In the genomic region with DNA sequence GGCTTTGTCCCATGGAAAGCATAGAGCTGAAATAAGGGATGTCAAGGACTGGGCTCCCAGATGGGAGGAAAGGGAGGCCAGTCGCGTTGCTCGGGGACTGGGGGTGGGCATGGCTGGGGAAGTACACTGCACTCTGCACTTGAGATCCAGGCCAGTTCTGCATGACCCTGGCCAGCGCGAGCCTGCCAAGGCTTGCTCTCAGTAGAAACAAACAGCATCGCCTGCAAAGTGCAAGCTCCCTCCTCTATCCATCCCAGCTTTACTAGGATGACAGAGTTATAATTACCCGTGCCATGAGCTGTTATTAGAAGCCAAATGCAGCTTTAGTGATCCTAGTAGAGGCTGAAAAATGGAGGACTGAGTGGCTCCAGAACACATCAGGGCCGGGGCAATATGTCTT, we compare ENCODE assay signal across 17 cellular contexts. TPM values are rescaled to one million over a fixed set of nuclear protein-coding genes. Genes with fewer than 3 reads are reported as not detected.
DNase-seq lines count a peak whose midpoint lies in the region; ATAC-seq and TF ChIP-seq lines count a peak whose summit lies in the region.
"Had no signal": no experiment of that assay in that cellular context is flagged by ENCODE, and none has a peak within 500 bp of the region (broad histone marks: within the 10 kb centered on the region; RNA-seq: fewer than 3 reads in every experiment).

No MANE protein-coding gene starts in this region.

- no peaks in the 10 kb centered on the region for H3K79me2 ChIP-seq in parathyroid adenoma

- H3K4me3 ChIP-seq in heart left ventricle (no peak overlapping the region), parathyroid adenoma (ENCODE audit: low read depth, low read length) (no peak overlapping the region), uterus (no peak overlapping the region), spleen (no peak overlapping the region)

- intact Hi-C loops in heart left ventricle (cut with DNase I) (loop anchor here in 1 of 10 donors (5.0 kb wide), 1 partner anchor 39 kb away; no protein-coding TSS in a partner anchor), uterus (cut with DNase I; ENCODE audit: low total_unique reads) (loop anchor here (10.0 kb wide), 1 partner anchor 47 kb away; the partner anchor contains the start of gene PDCD4), spleen (cut with DNase I; ENCODE audit: low total_unique reads) (no loop called here)

- no peaks in the 10 kb centered on the region for H3K9me3 Mint-ChIP-seq in brain
- H3K9me3 Mint-ChIP-seq: activated CD4-positive, alpha-beta memory T cell treated with anti-CD3 and anti-CD28 coated beads, Interleukin-2, amount 10 ng/mL, durations not matched to agents 7 days and 5 days; activated naive CD8-positive, alpha-beta T cell treated with anti-CD3 and anti-CD28 coated beads for 36 hours; nephron progenitor cell; stimulated activated naive CD8-positive, alpha-beta T cell treated with anti-CD3 and anti-CD28 coated beads, Interleukin-15, Interleukin-2, amounts not matched to agents 100 ng/mL and 50 ng/mL, for 24 hours had no signal

- H3K27me3 Mint-ChIP-seq in brain, result no peaks in the 10 kb centered on the region
- H3K27me3 Mint-ChIP-seq: activated CD4-positive, alpha-beta memory T cell treated with anti-CD3 and anti-CD28 coated beads, Interleukin-2, amount 10 ng/mL, durations not matched to agents 7 days and 5 days; activated naive CD8-positive, alpha-beta T cell treated with anti-CD3 and anti-CD28 coated beads for 36 hours; B cell; stimulated activated naive CD8-positive, alpha-beta T cell treated with anti-CD3 and anti-CD28 coated beads, Interleukin-15, Interleukin-2, amounts not matched to agents 100 ng/mL and 50 ng/mL, for 24 hours had no signal

- H3K27me3 ChIP-seq in heart left ventricle (no peaks in the 10 kb centered on the region), parathyroid adenoma (ENCODE audit: control insufficient read depth, insufficient read depth, low read length) (no peaks in the 10 kb centered on the region), uterus (no peaks in the 10 kb centered on the region), spleen (replicated peaks in 1 of 7) (no peaks in the 10 kb centered on the region)

- no peak overlapping the region for H3K9ac ChIP-seq in parathyroid adenoma

- peak; percentile 72 to 89 (median 80) for ATAC-seq in heart left ventricle

- H3K4me3 Mint-ChIP-seq in brain, result no peak overlapping the region
- H3K4me3 Mint-ChIP-seq: activated CD4-positive, alpha-beta memory T cell treated with anti-CD3 and anti-CD28 coated beads, Interleukin-2, amount 10 ng/mL, durations not matched to agents 7 days and 5 days; activated naive CD8-positive, alpha-beta T cell treated with anti-CD3 and anti-CD28 coated beads for 36 hours; B cell; nephron progenitor cell; stimulated activated naive CD8-positive, alpha-beta T cell treated with anti-CD3 and anti-CD28 coated beads, Interleukin-15, Interleukin-2, amounts not matched to agents 100 ng/mL and 50 ng/mL, for 24 hours had no signal

- H3K4me1 ChIP-seq in heart left ventricle (peaks cover 0 to 62% (median 9%) of the 10 kb centered on the region in 12 donors), parathyroid adenoma (peaks cover 57% of the 10 kb centered on the region), uterus (peaks cover 0 to 12% of the 10 kb centered on the region in 2 donors), spleen (peaks cover 0 to 29% (median 10%) of the 10 kb centered on the region in 6 donors)

- 45 to 57% (median 51%) methylated on average over 8 of the region's 8 CpGs for WGBS in heart left ventricle, 4 donors
- WGBS in spleen, 5 donors, result 65 to 86% (median 73%) methylated on average over 8 of the region's 8 CpGs

- TF ChIP-seq POLR2A in heart left ventricle (IDR thresholded peaks at IDR 0.05), result no peak
- TF ChIP-seq POLR2A in uterus (IDR thresholded peaks at IDR 0.05), result no peak
- TF ChIP-seq POLR2A in spleen (IDR thresholded peaks at IDR 0.05), result no peak

- peaks cover 85% of the 10 kb centered on the region for H3K4me1 Mint-ChIP-seq in brain
- H3K4me1 Mint-ChIP-seq: activated CD4-positive, alpha-beta memory T cell treated with anti-CD3 and anti-CD28 coated beads, Interleukin-2, amount 10 ng/mL, durations not matched to agents 7 days and 5 days had no signal

- H3K27ac ChIP-seq in heart left ventricle, result peak overlapping the region in 7 of 12 donors; percentile 7 to 85 (median 32)
- H3K27ac ChIP-seq in parathyroid adenoma, result peak overlapping the region; percentile 96
- H3K27ac ChIP-seq in uterus, result peak overlapping the region; percentile 58 to 94
- no peak overlapping the region for H3K27ac ChIP-seq in spleen

- peak overlapping the region in 4 of 5 experiments; percentile 66 to 99 (median 94) for H3K27ac Mint-ChIP-seq in brain
- H3K27ac Mint-ChIP-seq: activated CD4-positive, alpha-beta memory T cell treated with anti-CD3 and anti-CD28 coated beads, Interleukin-2, amount 10 ng/mL, durations not matched to agents 7 days and 5 days; activated naive CD8-positive, alpha-beta T cell treated with anti-CD3 and anti-CD28 coated beads for 36 hours; B cell; nephron progenitor cell had no signal

- peak overlapping the region; percentile 61 for H2AFZ ChIP-seq in parathyroid adenoma

- no peaks in the 10 kb centered on the region for H3K36me3 Mint-ChIP-seq in brain
- H3K36me3 Mint-ChIP-seq: activated naive CD8-positive, alpha-beta T cell treated with anti-CD3 and anti-CD28 coated beads for 36 hours had no signal

- H3K36me3 ChIP-seq in heart left ventricle (peaks cover 0 to 86% (median 11%) of the 10 kb centered on the region in 9 donors), parathyroid adenoma (ENCODE audit: control insufficient read depth, insufficient read depth, low read length) (no peaks in the 10 kb centered on the region), uterus (no peaks in the 10 kb centered on the region), spleen (no peaks in the 10 kb centered on the region)

- TF ChIP-seq CTCF in brain (conservative IDR thresholded peaks at IDR 0.05) (no peak), heart left ventricle (IDR thresholded peaks at IDR 0.05) (no peak), parathyroid adenoma (IDR thresholded peaks at IDR 0.05) (no peak), uterus (IDR thresholded peaks at IDR 0.05) (no peak), spleen (IDR thresholded peaks at IDR 0.05 in 8 of 11, conservative IDR thresholded peaks at IDR 0.05 in 3 of 11) (no peak)

- no peak overlapping the region for H3K4me2 ChIP-seq in parathyroid adenoma (ENCODE audit: low read length)

- DNase-seq in heart left ventricle, result peak in 2 of 5 donors; percentile 42 to 66
- no peak for DNase-seq in uterus
- DNase-seq in spleen, result no peak
- no peak for DNase-seq in SHP77 (lab: John Stamatoyannopoulos, UW)
- no peak for DNase-seq in activated CD4-positive, alpha-beta T cell treated with anti-CD3 and anti-CD28 coated beads, Interleukin-2, amount 50 U/mL, for 48 hours
- DNase-seq: activated CD4-positive, alpha-beta memory T cell treated with anti-CD3 and anti-CD28 coated beads, Interleukin-2, amount 10 ng/mL, durations not matched to agents 7 days and 5 days; activated naive CD8-positive, alpha-beta T cell treated with anti-CD3 and anti-CD28 coated beads for 36 hours; activated T-cell treated with anti-CD3 and anti-CD28 coated beads, Interleukin-2, amount 50 U/mL, for 48 hours; COR-L47; mesendoderm; NCI-H1694 treated with DMSO at 0.1 percent for 48 hours; NCI-H226; nephron progenitor cell had no signal

- H3K9me3 ChIP-seq in heart left ventricle (no peaks in the 10 kb centered on the region), parathyroid adenoma (ENCODE audit: control insufficient read depth, low read length) (no peaks in the 10 kb centered on the region), uterus (no peaks in the 10 kb centered on the region), spleen (no peaks in the 10 kb centered on the region)

RNA-seq across cellular contexts. Expression of gene PDCD4, which starts 43.9 kb away (rescaled TPM):
- 37.4 TPM for polyA plus RNA-seq in brain (ENCODE audit: insufficient read depth, low read depth, low replicate concordance)
- 10 to 100 TPM; 21.7 to 73.2 (median 44.1) TPM for total RNA-seq in heart left ventricle
- polyA plus RNA-seq in heart left ventricle, result 10 to 100 TPM; 18.2 to 30.1 TPM
- 100 to 1,000 TPM in 3 of 4 donors, 10 to 100 TPM in 1; 17.4 to 157 (median 138) TPM for total RNA-seq in uterus
- 100 to 1,000 TPM; 128 to 201 (median 146) TPM for total RNA-seq in spleen
- 100 to 1,000 TPM; 121 to 204 (median 176) TPM for polyA plus RNA-seq in spleen

Comparison
In these comparisons a context has a peak if more than half of its experiments do, and no peak if none do; other contexts are left out.
1. H3K27ac ChIP-seq: peak in heart left ventricle (7 of 12), parathyroid adenoma (single experiment) and uterus (2 of 2); none in spleen (0 of 8).